In genomic region chr1:203684077-203684476, GRCh38 we compare ENCODE assay signal across 16 cellular contexts. TPM values are rescaled to one million over a fixed set of nuclear protein-coding genes. Genes with fewer than 3 reads are reported as not detected.
DNase-seq lines count a peak whose midpoint lies in the region; ATAC-seq lines count a peak whose summit lies in the region.
"Had no signal": no experiment of that assay in that cellular context is flagged by ENCODE, and none has a peak within 500 bp of the region (broad histone marks: within the 10 kb centered on the region; RNA-seq: fewer than 3 reads in every experiment).

No MANE protein-coding gene starts in this region.

- no peak for ATAC-seq in activated T-cell treated with anti-CD3 and anti-CD28 coated beads, Interleukin-2, amount 50 U/mL, for 4 hours
- ATAC-seq in T-helper 17 cell (no peak), HG03342 (IDR thresholded peaks at IDR 0.05; ENCODE audit: unreplicated experiment) (no peak)
- no peak for ATAC-seq in stimulated activated effector memory CD8-positive, alpha-beta T cell treated with anti-CD3 and anti-CD28 coated beads, Interleukin-12 subunit alpha, Interleukin-12 subunit beta, amount 100 ng/mL, for 72 hours

- H3K27ac Mint-ChIP-seq in activated T-cell treated with anti-CD3 and anti-CD28 coated beads, Interleukin-2, amount 50 U/mL, for 24 hours: peak overlapping the region; percentile 53
- H3K27ac Mint-ChIP-seq in T-helper 17 cell: peak overlapping the region; percentile 99
- peak overlapping the region in 5 of 6 donors; percentile 75 to 96 (median 93) for H3K27ac Mint-ChIP-seq in immature natural killer cell
- peak overlapping the region; percentile 94 for H3K27ac Mint-ChIP-seq in stimulated activated effector memory CD8-positive, alpha-beta T cell treated with anti-CD3 and anti-CD28 coated beads, Interleukin-12 subunit alpha, Interleukin-12 subunit beta, amount 100 ng/mL, for 72 hours
- H3K27ac Mint-ChIP-seq: B cell had no signal

- DNase-seq in activated T-cell treated with anti-CD3 and anti-CD28 coated beads, Interleukin-2, amount 50 U/mL, for 24 hours: no peak
- no peak for DNase-seq in activated T-cell treated with anti-CD3 and anti-CD28 coated beads, Interleukin-2, amount 50 U/mL, for 4 hours
- DNase-seq in T-helper 17 cell: no peak
- DNase-seq in immature natural killer cell: no peak
- no peak for DNase-seq in stimulated activated effector memory CD8-positive, alpha-beta T cell treated with anti-CD3 and anti-CD28 coated beads, Interleukin-12 subunit alpha, Interleukin-12 subunit beta, amount 100 ng/mL, for 72 hours (ENCODE audit: low spot score in 2 of 2)
- no peak for DNase-seq in AG20443 (ENCODE audit: low spot score)
- DNase-seq: ACHN, GF-D8, KBM-7, NCI-H1048, NCI-H2107, NCI-H345, NCI-H526 treated with DMSO at 0.1 percent for 48 hours, PC-9 had no signal

- peaks cover 43% of the 10 kb centered on the region for H3K4me1 Mint-ChIP-seq in activated T-cell treated with anti-CD3 and anti-CD28 coated beads, Interleukin-2, amount 50 U/mL, for 24 hours (ENCODE audit: low read depth)
- peaks cover 60% of the 10 kb centered on the region for H3K4me1 Mint-ChIP-seq in activated T-cell treated with anti-CD3 and anti-CD28 coated beads, Interleukin-2, amount 50 U/mL, for 4 hours (ENCODE audit: low read depth)
- H3K4me1 Mint-ChIP-seq in T-helper 17 cell (peaks cover 45% of the 10 kb centered on the region), immature natural killer cell (peaks cover 61 to 78% of the 10 kb centered on the region in 2 donors)
- H3K4me1 Mint-ChIP-seq in stimulated activated effector memory CD8-positive, alpha-beta T cell treated with anti-CD3 and anti-CD28 coated beads, Interleukin-12 subunit alpha, Interleukin-12 subunit beta, amount 100 ng/mL, for 72 hours: peaks cover 58% of the 10 kb centered on the region

- no peaks in the 10 kb centered on the region for H3K9me3 ChIP-seq in T-helper 17 cell (ENCODE audit: control insufficient read depth, low read length, poor library complexity, severe bottlenecking)

- no peaks in the 10 kb centered on the region for H3K9me3 Mint-ChIP-seq in activated T-cell treated with anti-CD3 and anti-CD28 coated beads, Interleukin-2, amount 50 U/mL, for 24 hours
- H3K9me3 Mint-ChIP-seq in activated T-cell treated with anti-CD3 and anti-CD28 coated beads, Interleukin-2, amount 50 U/mL, for 4 hours: no peaks in the 10 kb centered on the region
- H3K9me3 Mint-ChIP-seq in immature natural killer cell: no peaks in the 10 kb centered on the region
- no peaks in the 10 kb centered on the region for H3K9me3 Mint-ChIP-seq in stimulated activated effector memory CD8-positive, alpha-beta T cell treated with anti-CD3 and anti-CD28 coated beads, Interleukin-12 subunit alpha, Interleukin-12 subunit beta, amount 100 ng/mL, for 72 hours

- no peaks in the 10 kb centered on the region for H3K27me3 Mint-ChIP-seq in activated T-cell treated with anti-CD3 and anti-CD28 coated beads, Interleukin-2, amount 50 U/mL, for 24 hours
- H3K27me3 Mint-ChIP-seq in activated T-cell treated with anti-CD3 and anti-CD28 coated beads, Interleukin-2, amount 50 U/mL, for 4 hours (ENCODE audit: low read depth): no peaks in the 10 kb centered on the region
- H3K27me3 Mint-ChIP-seq in T-helper 17 cell (no peaks in the 10 kb centered on the region), immature natural killer cell (ENCODE audit: low read depth in 3 of 3) (peaks cover 2 to 7% (median 4%) of the 10 kb centered on the region in 3 donors)
- H3K27me3 Mint-ChIP-seq: B cell had no signal

- H3K4me3 Mint-ChIP-seq in activated T-cell treated with anti-CD3 and anti-CD28 coated beads, Interleukin-2, amount 50 U/mL, for 24 hours: no peak overlapping the region
- H3K4me3 Mint-ChIP-seq in activated T-cell treated with anti-CD3 and anti-CD28 coated beads, Interleukin-2, amount 50 U/mL, for 4 hours: no peak overlapping the region
- H3K4me3 Mint-ChIP-seq in T-helper 17 cell: no peak overlapping the region
- no peak overlapping the region for H3K4me3 Mint-ChIP-seq in immature natural killer cell
- H3K4me3 Mint-ChIP-seq in stimulated activated effector memory CD8-positive, alpha-beta T cell treated with anti-CD3 and anti-CD28 coated beads, Interleukin-12 subunit alpha, Interleukin-12 subunit beta, amount 100 ng/mL, for 72 hours: no peak overlapping the region
- H3K4me3 Mint-ChIP-seq: B cell had no signal

- H3K36me3 Mint-ChIP-seq in activated T-cell treated with anti-CD3 and anti-CD28 coated beads, Interleukin-2, amount 50 U/mL, for 24 hours (ENCODE audit: low read depth): peaks cover 51% of the 10 kb centered on the region
- peaks cover 21% of the 10 kb centered on the region for H3K36me3 Mint-ChIP-seq in activated T-cell treated with anti-CD3 and anti-CD28 coated beads, Interleukin-2, amount 50 U/mL, for 4 hours (ENCODE audit: insufficient read depth)
- H3K36me3 Mint-ChIP-seq in T-helper 17 cell (ENCODE audit: low read depth) (peaks cover 14% of the 10 kb centered on the region), immature natural killer cell (peaks cover 19 to 41% (median 22%) of the 10 kb centered on the region in 3 donors)
- peaks cover 98% of the 10 kb centered on the region for H3K36me3 Mint-ChIP-seq in stimulated activated effector memory CD8-positive, alpha-beta T cell treated with anti-CD3 and anti-CD28 coated beads, Interleukin-12 subunit alpha, Interleukin-12 subunit beta, amount 100 ng/mL, for 72 hours

RNA-seq across cellular contexts. Expression of gene ATP2B4, which starts 57.4 kb away (rescaled TPM):
- 10 to 100 TPM in 2 of 3 donors, 1 to 10 TPM in 1; 6.1 to 17.0 (median 12.1) TPM for total RNA-seq in activated T-cell treated with anti-CD3 and anti-CD28 coated beads, Interleukin-2, amount 50 U/mL, for 4 hours
- 10 to 100 TPM; 92.5 to 99.2 TPM for total RNA-seq in T-helper 17 cell
- polyA plus RNA-seq in immature natural killer cell: 10 to 100 TPM; 24.5 to 63.1 (median 36.8) TPM

Comparison
In these comparisons a context has a peak if more than half of its experiments do, and no peak if none do; other contexts are left out.
1. RNA of gene ATP2B4, which starts 57.4 kb away (total RNA-seq): 92.5 to 99.2 TPM in T-helper 17 cell; 6.1 to 17.0 TPM in activated T-cell treated with anti-CD3 and anti-CD28 coated beads, Interleukin-2, amount 50 U/mL, for 4 hours; every median in the first group is over 4 times any median in the second.
2. Peak in every context shown above with its lines, with median percentiles within 50 percentile points of each other: H3K27ac Mint-ChIP-seq.